8 cellular contexts compared by ENCODE assay signal in the genomic region with DNA sequence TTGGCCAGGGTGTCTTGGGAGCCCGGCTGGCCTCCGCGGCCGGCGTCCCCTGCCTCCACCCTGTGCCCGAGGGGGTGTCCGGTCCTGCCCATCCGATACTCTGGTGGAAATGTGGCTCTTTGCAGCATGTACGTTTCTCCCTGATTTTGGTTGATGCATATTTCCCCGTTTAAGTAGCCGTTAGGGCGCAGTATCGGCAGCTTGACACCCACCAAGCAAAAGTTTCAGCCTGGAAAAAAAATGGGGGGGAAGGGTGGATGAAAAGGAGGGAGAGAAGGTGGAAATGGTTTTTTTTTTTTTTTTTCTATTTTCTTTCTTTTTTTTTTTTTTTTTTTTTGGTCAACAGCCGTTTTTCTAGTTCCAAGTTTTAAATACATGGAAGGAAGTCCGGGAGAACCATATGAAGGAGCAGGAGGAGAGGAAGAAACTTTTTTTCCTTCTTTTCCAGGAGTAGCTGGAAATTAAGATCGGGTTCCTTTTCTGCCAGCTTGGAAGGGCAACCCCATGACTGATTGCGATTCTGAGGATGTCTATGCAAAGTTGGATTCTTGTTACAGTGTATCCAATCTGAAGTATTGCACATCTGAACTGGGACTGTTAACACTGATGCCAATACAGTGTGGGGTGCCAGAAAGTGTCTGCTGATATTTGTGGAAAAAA. TPM values are rescaled to one million over a fixed set of nuclear protein-coding genes. Genes with fewer than 3 reads are reported as not detected.
DNase-seq lines count a peak whose midpoint lies in the region; ATAC-seq and TF ChIP-seq lines count a peak whose summit lies in the region.

No MANE protein-coding gene starts in this region.

- H3K36me3 ChIP-seq in skeletal muscle tissue (ENCODE audit: control insufficient read depth in 3 of 3, insufficient read depth in 3 of 3, low read length in 3 of 3): peaks cover 0 to 3% (median 0%) of the 10 kb centered on the region in 3 donors

- no peaks in the 10 kb centered on the region for H3K9me3 ChIP-seq in skeletal muscle tissue (ENCODE audit: control insufficient read depth in 3 of 3, low read length in 3 of 3)

- intact Hi-C loops in posterior cingulate gyrus (cut with DNase I): loop anchor here (2.0 to 10.0 kb wide), 2 partner anchors 121 to 601 kb away; no protein-coding TSS in a partner anchor

- no peak for ATAC-seq in activated T-cell treated with anti-CD3 and anti-CD28 coated beads, Interleukin-2, amount 50 U/mL, for 4 hours

- POLR2A ChIA-PET in HEK293T (lab: Yijun Ruan, JAX): interaction anchor here (0.6 to 1.1 kb wide), 3 partner anchors 9 to 121 kb away, joined by 3 to 5 read pairs (median 3); no protein-coding TSS in a partner anchor

- H3K4me3 Mint-ChIP-seq in activated T-cell treated with anti-CD3 and anti-CD28 coated beads, Interleukin-2, amount 50 U/mL, for 4 hours: peak overlapping the region; percentile 93

- H3K27me3 ChIP-seq in skeletal muscle tissue (ENCODE audit: control insufficient read depth in 3 of 3, insufficient read depth in 3 of 3, low read length in 3 of 3): no peaks in the 10 kb centered on the region

- peaks cover 6% of the 10 kb centered on the region for H3K36me3 Mint-ChIP-seq in activated T-cell treated with anti-CD3 and anti-CD28 coated beads, Interleukin-2, amount 50 U/mL, for 4 hours (ENCODE audit: insufficient read depth)

- H3K4me1 ChIP-seq in skeletal muscle tissue (ENCODE audit: control insufficient read depth in 3 of 3, insufficient read depth in 3 of 3, low read length in 3 of 3): peaks cover 12 to 25% (median 13%) of the 10 kb centered on the region in 3 donors

- no peak for TF ChIP-seq CTCF in AG09309 (IDR thresholded peaks at IDR 0.05; ENCODE audit: control insufficient read depth, insufficient read depth, low read depth, low read length, missing control alignments)

- no peaks in the 10 kb centered on the region for H3K27me3 Mint-ChIP-seq in activated T-cell treated with anti-CD3 and anti-CD28 coated beads, Interleukin-2, amount 50 U/mL, for 4 hours (ENCODE audit: low read depth)

- peak overlapping the region; percentile 77 to 83 (median 81) for H3K9ac ChIP-seq in skeletal muscle tissue (ENCODE audit: low read depth in 1 of 3, low read length in 3 of 3)

- H3K9me3 Mint-ChIP-seq in activated T-cell treated with anti-CD3 and anti-CD28 coated beads, Interleukin-2, amount 50 U/mL, for 4 hours: no peaks in the 10 kb centered on the region

- CTCF ChIA-PET in HEK293T (lab: Yijun Ruan, JAX): interaction anchor here (0.6 kb wide), 4 partner anchors 24 to 593 kb away, joined by 3 to 5 read pairs (median 4); no protein-coding TSS in a partner anchor

- H3K27ac ChIP-seq in skeletal muscle tissue (ENCODE audit: low read depth, low read length): peak overlapping the region; percentile 95

- H3K4me3 ChIP-seq in AG09309 (ENCODE audit: control insufficient read depth, low read depth, low read length) (peak overlapping the region; percentile 83), skeletal muscle tissue (ENCODE audit: low read length in 3 of 3) (peak overlapping the region; percentile 92 to 93 (median 92))

- peaks cover 59% of the 10 kb centered on the region for H3K4me1 Mint-ChIP-seq in activated T-cell treated with anti-CD3 and anti-CD28 coated beads, Interleukin-2, amount 50 U/mL, for 4 hours (ENCODE audit: low read depth)

- no peak for DNase-seq in AG09309 (ENCODE audit: low read depth)
- peak; percentile 16 for DNase-seq in HEK293T (ENCODE audit: extremely low spot score)
- no peak for DNase-seq in activated T-cell treated with anti-CD3 and anti-CD28 coated beads, Interleukin-2, amount 50 U/mL, for 4 hours
- DNase-seq in hepatic stellate cell (ENCODE audit: low spot score): peak; percentile 29
- no peak for DNase-seq in NCI-H345 treated with DMSO at 0.1 percent for 48 hours (lab: John Stamatoyannopoulos, UW; ENCODE audit: unreplicated experiment)
- DNase-seq in NCI-H2227 (lab: John Stamatoyannopoulos, UW; ENCODE audit: unreplicated experiment): no peak
- DNase-seq in posterior cingulate gyrus: no peak

TF ChIP-seq in HEK293T, 16 proteins besides CTCF, POLR2A, EP300 and RAD21:
- no peak for TF ChIP-seq SP1 (IDR thresholded peaks at IDR 0.05)
- peak; percentile 74; the same call in 1 of the 2 replicates for TF ChIP-seq ZNF384 (IDR thresholded peaks at IDR 0.05)
- TF ChIP-seq BHLHE40 (IDR thresholded peaks at IDR 0.05; ENCODE audit: borderline replicate concordance): no peak

RNA-seq across cellular contexts. Expression of gene RAP2B, which starts 1.5 kb away (rescaled TPM):
- 10 to 100 TPM; 12.3 to 15.2 (median 13.2) TPM for total RNA-seq in activated T-cell treated with anti-CD3 and anti-CD28 coated beads, Interleukin-2, amount 50 U/mL, for 4 hours
- 12.0 TPM for total RNA-seq in skeletal muscle tissue

Comparison
In these comparisons a context has a peak if more than half of its experiments do, and no peak if none do; other contexts are left out.
1. DNase-seq: peak in HEK293T (single experiment) and hepatic stellate cell (single experiment); none in AG09309 (single experiment), activated T-cell treated with anti-CD3 and anti-CD28 coated beads, Interleukin-2, amount 50 U/mL, for 4 hours (single experiment), NCI-H345 treated with DMSO at 0.1 percent for 48 hours (single experiment), NCI-H2227 (single experiment) and posterior cingulate gyrus (0 of 10).